ENCODE assay signal across 1 cellular context in genomic region chr2:180061085-180061484, GRCh38.
TF ChIP-seq lines count a peak whose summit lies in the region.

No MANE protein-coding gene starts in this region.

TF ChIP-seq in H1, 55 proteins besides CTCF, POLR2A, EP300 and RAD21 (continued from another document):
- no peak for TF ChIP-seq ATF2 (IDR thresholded peaks at IDR 0.05; ENCODE audit: low read length)
- TF ChIP-seq MAFK (IDR thresholded peaks at IDR 0.05; ENCODE audit: low read depth, low read length): no peak
- no peak for TF ChIP-seq ATF3 (IDR thresholded peaks at IDR 0.05; ENCODE audit: insufficient read depth, low read depth, low read length)
